ENCODE assay signal across 22 cellular contexts in the genomic region with DNA sequence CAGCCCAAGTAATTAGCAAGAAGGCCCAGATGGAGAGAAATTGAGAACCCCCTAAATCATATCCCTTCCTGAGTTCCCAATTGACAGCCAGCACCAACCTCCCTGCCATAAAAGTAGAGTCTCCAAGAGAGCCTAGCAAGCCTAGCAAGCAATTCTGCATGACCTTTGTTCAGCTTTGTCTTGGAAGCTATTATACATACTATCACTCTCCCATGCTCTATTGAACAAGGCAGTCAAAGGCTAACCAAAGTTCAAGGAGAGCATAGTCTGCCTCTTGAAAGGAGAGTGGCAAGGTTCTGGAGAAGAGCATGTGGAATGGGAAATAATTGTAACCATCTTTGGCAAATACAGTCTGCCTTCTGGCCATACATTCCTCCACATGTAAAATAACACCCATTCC. TPM values are rescaled to one million over a fixed set of nuclear protein-coding genes. Genes with fewer than 3 reads are reported as not detected.
DNase-seq lines count a peak whose midpoint lies in the region; ATAC-seq, FAIRE-seq and TF ChIP-seq lines count a peak whose summit lies in the region.
"Had no signal": no experiment of that assay in that cellular context is flagged by ENCODE, and none has a peak within 500 bp of the region (broad histone marks: within the 10 kb centered on the region; RNA-seq: fewer than 3 reads in every experiment).

No MANE protein-coding gene starts in this region.

- FAIRE-seq in small intestine (lab: Jason Lieb, UNC): no peak
- FAIRE-seq: A549, H1, HepG2 had no signal

- no peak overlapping the region for H3K27ac ChIP-seq in colonic mucosa
- peak overlapping the region in 1 of 2 donors; percentile 51 for H3K27ac ChIP-seq in small intestine (ENCODE audit: low read depth in 1 of 2, low read length in 1 of 2)
- H3K27ac ChIP-seq: 22Rv1, A549, C4-2B had no signal

- intact Hi-C loops in colonic mucosa (cut with DNase I): no loop called here

- H3K4me3 ChIP-seq in colonic mucosa: no peak overlapping the region
- no peak overlapping the region for H3K4me3 ChIP-seq in small intestine (ENCODE audit: low read depth in 1 of 2, low read length in 2 of 2)
- H3K4me3 ChIP-seq: A549 had no signal

- H3K27me3 ChIP-seq in colonic mucosa (no peaks in the 10 kb centered on the region), small intestine (ENCODE audit: control insufficient read depth in 2 of 2, insufficient read depth in 2 of 2, low read length in 2 of 2) (no peaks in the 10 kb centered on the region)

- H3K9me3 ChIP-seq in colonic mucosa (no peaks in the 10 kb centered on the region), small intestine (ENCODE audit: control insufficient read depth, low read depth) (no peaks in the 10 kb centered on the region)
- H3K9me3 ChIP-seq: A549 had no signal

- no peak overlapping the region for H3K9ac ChIP-seq in colonic mucosa (ENCODE audit: low read depth in 2 of 2, low read length in 2 of 2)

- ATAC-seq in left lobe of liver: peak; percentile 34
- no peak for ATAC-seq in HG02981 (IDR thresholded peaks at IDR 0.05; ENCODE audit: unreplicated experiment)
- no peak for ATAC-seq in HG03520 (IDR thresholded peaks at IDR 0.05; ENCODE audit: unreplicated experiment)
- ATAC-seq: A549, HepG2 had no signal

- H3K4me1 ChIP-seq in colonic mucosa: no peaks in the 10 kb centered on the region
- H3K4me1 ChIP-seq in small intestine (ENCODE audit: control insufficient read depth in 2 of 2, insufficient read depth in 1 of 2, low read depth in 1 of 2, low read length in 1 of 2): peaks cover 0 to 3% of the 10 kb centered on the region in 2 donors
- H3K4me1 ChIP-seq: A549 had no signal

- DNase-seq in GM10266 (ENCODE audit: extremely low spot score) (peak; percentile 1), colonic mucosa (peak; percentile 23), left lobe of liver (ENCODE audit: low spot score) (no peak), small intestine (peak; percentile 93), germinal center (ENCODE audit: low spot score) (no peak)
- DNase-seq: AML-193; CD4-positive, alpha-beta memory T cell; DMS153; DMS79; GDM1; H9; KBM-7 had no signal

- H3K36me3 ChIP-seq in colonic mucosa (no peaks in the 10 kb centered on the region), small intestine (ENCODE audit: control insufficient read depth in 2 of 2, insufficient read depth in 2 of 2, low read length in 2 of 2) (peaks cover 0 to 6% of the 10 kb centered on the region in 2 donors)

- TF ChIP-seq CTCF in GM10266 (IDR thresholded peaks at IDR 0.05; ENCODE audit: control insufficient read depth, insufficient read depth, low read depth, missing control alignments) (no peak), colonic mucosa (IDR thresholded peaks at IDR 0.05) (no peak)

RNA-seq across cellular contexts. Expression of gene ACOT4, which starts 7.8 kb away (rescaled TPM):
- total RNA-seq in colonic mucosa (1 to 10 TPM; 2.9 to 3.3 TPM), left lobe of liver (9.9 TPM)
- 10 to 100 TPM in 2 of 3 donors, 1 to 10 TPM in 1; 3.7 to 12.7 (median 11.3) TPM for polyA plus RNA-seq in small intestine

RNA-seq across cellular contexts. Expression of gene ACOT6, which starts 12.8 kb away (rescaled TPM):
- total RNA-seq in colonic mucosa (not detected), left lobe of liver (1.6 TPM)
- under 1 TPM in 1 of 3 donors, not detected in 2; 0.54 TPM for polyA plus RNA-seq in small intestine
- total RNA-seq: CD4-positive, alpha-beta memory T cell; Daoy; H1; H9 had no signal
- polyA plus RNA-seq: A549; BJ; CD4-positive, alpha-beta memory T cell; H1; IgD-negative memory B cell had no signal

RNA-seq across cellular contexts. Expression of gene ACOT2, which starts 30.5 kb away (rescaled TPM):
- total RNA-seq in colonic mucosa (10 to 100 TPM; 24.3 to 44.2 TPM), left lobe of liver (141 TPM)
- polyA plus RNA-seq in small intestine: 10 to 100 TPM; 25.0 to 89.9 (median 55.9) TPM

RNA-seq across cellular contexts. Expression of gene HEATR4, which starts 40.7 kb away (rescaled TPM):
- total RNA-seq in colonic mucosa (under 1 TPM in 1 of 2 donors, not detected in 1; 0.40 TPM), left lobe of liver (3.2 TPM)
- polyA plus RNA-seq in small intestine: 1 to 10 TPM in 1 of 3 donors, under 1 TPM in 2; 0.03 to 4.2 (median 0.54) TPM
- polyA plus RNA-seq: BJ, HepG2 had no signal

RNA-seq across cellular contexts. Expression of gene DNAL1, which starts 45.3 kb away (rescaled TPM):
- total RNA-seq in colonic mucosa: 1 to 10 TPM; 8.1 to 8.3 TPM
- total RNA-seq in left lobe of liver: 1.6 TPM
- 1 to 10 TPM in 2 of 3 donors, under 1 TPM in 1; 0.54 to 3.4 (median 2.6) TPM for polyA plus RNA-seq in small intestine

Comparison
In these comparisons a context has a peak if more than half of its experiments do, and no peak if none do; other contexts are left out.
1. DNase-seq: peak in GM10266 (single experiment), colonic mucosa (single experiment) and small intestine (single experiment); none in left lobe of liver (single experiment) and germinal center (single experiment).